8 cellular contexts compared by ENCODE assay signal in the genomic region with DNA sequence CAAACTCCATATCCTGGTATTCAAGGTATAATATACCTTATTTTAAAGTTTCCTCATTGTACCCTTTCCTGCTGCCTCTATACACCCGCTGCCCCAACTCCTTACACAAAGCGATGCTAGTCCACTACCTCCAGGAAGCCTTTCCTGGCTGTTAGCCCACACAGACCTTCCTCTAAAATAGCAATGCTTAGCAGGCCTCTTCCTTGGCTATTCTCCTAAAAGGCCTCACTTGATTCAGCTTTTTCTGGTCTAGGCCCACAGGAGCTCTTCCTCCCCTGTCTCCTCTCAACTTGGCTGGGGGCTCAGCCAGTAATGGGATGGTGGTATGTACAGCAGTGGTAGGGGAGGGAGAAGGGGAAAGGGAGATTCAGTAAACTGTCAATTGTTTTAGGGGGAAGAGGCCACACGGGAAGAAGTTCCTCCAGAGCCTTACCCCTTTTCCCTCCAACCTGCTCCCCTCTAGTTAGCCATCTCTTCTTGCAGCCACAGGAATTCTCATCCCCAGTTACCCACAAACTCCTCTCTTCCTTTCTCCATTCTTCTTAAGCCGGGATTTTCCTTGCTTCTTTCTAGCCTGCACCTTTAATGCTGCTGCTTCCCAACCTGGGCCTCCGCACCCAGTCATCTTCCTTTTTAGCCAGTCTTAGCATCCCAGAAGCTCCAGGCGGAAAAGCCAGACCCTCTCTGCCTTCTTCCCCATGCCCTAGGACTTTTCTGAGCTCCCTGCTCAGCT. TPM values are rescaled to one million over a fixed set of nuclear protein-coding genes. Genes with fewer than 3 reads are reported as not detected.
DNase-seq lines count a peak whose midpoint lies in the region; ATAC-seq lines count a peak whose summit lies in the region.

No MANE protein-coding gene starts in this region.

- H3K36me3 ChIP-seq in thymus (ENCODE audit: control insufficient read depth, insufficient read depth): peaks cover 13% of the 10 kb centered on the region

- no peaks in the 10 kb centered on the region for H3K27me3 ChIP-seq in thymus (ENCODE audit: control insufficient read depth, insufficient read depth)

- H3K27ac ChIP-seq in adipose tissue (ENCODE audit: low read depth, low read length): peak overlapping the region; percentile 17
- no peak overlapping the region for H3K27ac ChIP-seq in thymus (ENCODE audit: low read depth)

- H3K9me3 ChIP-seq in thymus (ENCODE audit: control insufficient read depth): no peaks in the 10 kb centered on the region

- H3K36me3 Mint-ChIP-seq in activated CD4-positive, alpha-beta T cell treated with anti-CD3 and anti-CD28 coated beads, Interleukin-2, amount 10 ng/mL, durations not matched to agents 24 days and 14 days (ENCODE audit: low read depth): peaks cover 45% of the 10 kb centered on the region

- ATAC-seq in HG03378 (IDR thresholded peaks at IDR 0.05; ENCODE audit: unreplicated experiment) (no peak), HG03571 (IDR thresholded peaks at IDR 0.05; ENCODE audit: unreplicated experiment) (no peak)

- peak overlapping the region; percentile 98 for H3K27ac Mint-ChIP-seq in activated CD4-positive, alpha-beta T cell treated with anti-CD3 and anti-CD28 coated beads, Interleukin-2, amount 10 ng/mL, durations not matched to agents 24 days and 14 days

- no peaks in the 10 kb centered on the region for H3K27me3 Mint-ChIP-seq in activated CD4-positive, alpha-beta T cell treated with anti-CD3 and anti-CD28 coated beads, Interleukin-2, amount 10 ng/mL, durations not matched to agents 24 days and 14 days

- peaks cover 19% of the 10 kb centered on the region for H3K4me1 ChIP-seq in thymus (ENCODE audit: control insufficient read depth, insufficient read depth, low read length)

- H3K9me3 Mint-ChIP-seq in activated CD4-positive, alpha-beta T cell treated with anti-CD3 and anti-CD28 coated beads, Interleukin-2, amount 10 ng/mL, durations not matched to agents 24 days and 14 days: no peaks in the 10 kb centered on the region

- peak; percentile 62 for DNase-seq in activated CD4-positive, alpha-beta T cell treated with anti-CD3 and anti-CD28 coated beads, Interleukin-2, amount 10 ng/mL, durations not matched to agents 24 days and 14 days
- DNase-seq in activated CD4-positive, alpha-beta T cell treated with anti-CD3 and anti-CD28 coated beads, Interleukin-2, amount 50 U/mL, for 48 hours: no peak
- DNase-seq in kidney tubule cell (ENCODE audit: low spot score) (peak; percentile 28), NAMALWA (ENCODE audit: low spot score) (no peak)

- intact Hi-C loops in activated CD4-positive, alpha-beta T cell treated with anti-CD3 and anti-CD28 coated beads, Interleukin-2, amount 10 ng/mL, durations not matched to agents 24 days and 14 days (cut with micrococcal nuclease): no loop called here

- H3K4me3 ChIP-seq in thymus (ENCODE audit: low read length): peak overlapping the region; percentile 97

- 31 to 38% (median 35%) methylated on average over 6 of the region's 6 CpGs for WGBS in adipose tissue, 3 donors
- 83% methylated on average over 6 of the region's 6 CpGs for WGBS in thymus

- peak overlapping the region; percentile 99 for H3K4me3 Mint-ChIP-seq in activated CD4-positive, alpha-beta T cell treated with anti-CD3 and anti-CD28 coated beads, Interleukin-2, amount 10 ng/mL, durations not matched to agents 24 days and 14 days

- H3K4me1 Mint-ChIP-seq in activated CD4-positive, alpha-beta T cell treated with anti-CD3 and anti-CD28 coated beads, Interleukin-2, amount 10 ng/mL, durations not matched to agents 24 days and 14 days: peaks cover 27% of the 10 kb centered on the region

RNA-seq across cellular contexts. Expression of gene LRRC41, which starts 2.6 kb away (rescaled TPM):
- total RNA-seq in activated CD4-positive, alpha-beta T cell treated with anti-CD3 and anti-CD28 coated beads, Interleukin-2, amount 10 ng/mL, durations not matched to agents 24 days and 14 days: 63.1 and 64.6 TPM in 2 replicates
- 10 to 100 TPM; 29.5 to 52.7 (median 33.1) TPM for polyA plus RNA-seq in adipose tissue
- 24.1 TPM for polyA plus RNA-seq in thymus

RNA-seq across cellular contexts. Expression of gene UQCRH, which starts 2.7 kb away (rescaled TPM):
- total RNA-seq in activated CD4-positive, alpha-beta T cell treated with anti-CD3 and anti-CD28 coated beads, Interleukin-2, amount 10 ng/mL, durations not matched to agents 24 days and 14 days: 283 and 306 TPM in 2 replicates
- polyA plus RNA-seq in adipose tissue (100 to 1,000 TPM; 224 to 744 (median 624) TPM), thymus (507 TPM)

RNA-seq across cellular contexts. Expression of gene NSUN4, which starts 39.8 kb away (rescaled TPM):
- total RNA-seq in activated CD4-positive, alpha-beta T cell treated with anti-CD3 and anti-CD28 coated beads, Interleukin-2, amount 10 ng/mL, durations not matched to agents 24 days and 14 days: 40.4 and 46.5 TPM in 2 replicates
- polyA plus RNA-seq in adipose tissue: 10 to 100 TPM; 10.0 to 19.8 (median 10.8) TPM
- 10.0 TPM for polyA plus RNA-seq in thymus

RNA-seq across cellular contexts. Expression of gene RAD54L, which starts 53.3 kb away (rescaled TPM):
- total RNA-seq in activated CD4-positive, alpha-beta T cell treated with anti-CD3 and anti-CD28 coated beads, Interleukin-2, amount 10 ng/mL, durations not matched to agents 24 days and 14 days: 55.5 and 59.6 TPM in 2 replicates
- polyA plus RNA-seq in adipose tissue (under 1 TPM; 0.10 to 0.24 (median 0.11) TPM), thymus (2.6 TPM)

Comparison
In these comparisons a context has a peak if more than half of its experiments do, and no peak if none do; other contexts are left out.
1. DNase-seq: peak in activated CD4-positive, alpha-beta T cell treated with anti-CD3 and anti-CD28 coated beads, Interleukin-2, amount 10 ng/mL, durations not matched to agents 24 days and 14 days (single experiment) and kidney tubule cell (single experiment); none in activated CD4-positive, alpha-beta T cell treated with anti-CD3 and anti-CD28 coated beads, Interleukin-2, amount 50 U/mL, for 48 hours (0 of 2) and NAMALWA (single experiment).